28 cellular contexts compared by ENCODE assay signal in genomic region chr1:86828024-86828423, GRCh38.
"Had no signal": no experiment of that assay in that cellular context is flagged by ENCODE, and none has a peak within 500 bp of the region (broad histone marks: within the 10 kb centered on the region; RNA-seq: fewer than 3 reads in every experiment).

No MANE protein-coding gene starts in this region.

- DNase-seq: activated B cell treated with CpG ODN at 0.5 μM for 24 hours; activated CD4-positive, alpha-beta T cell treated with anti-CD3 and anti-CD28 coated beads for 1 hour; activated CD4-positive, alpha-beta T cell treated with anti-CD3 and anti-CD28 coated beads, Interleukin-2, amount 10 ng/mL, durations not matched to agents 24 days and 14 days; activated CD4-positive, alpha-beta T cell treated with anti-CD3 and anti-CD28 coated beads, Interleukin-2, amount 50 U/mL, for 48 hours; activated gamma-delta T cell; activated naive CD4-positive, alpha-beta T cell treated with anti-CD3 and anti-CD28 coated beads for 36 hours; activated T-cell treated with anti-CD3 and anti-CD28 coated beads, Interleukin-2, amount 50 U/mL, for 4 hours; amygdala; MM.1S; NCI-H1105; NCI-H1436; NCI-H187; NCI-H2081; NCI-H446; NCI-H524; NCI-H748 treated with DMSO at 0.1 percent for 48 hours; OCI-M1; RPMI8226; T-cell; T-helper 2 cell; T1000 had no signal

- ATAC-seq: activated T-cell treated with anti-CD3 and anti-CD28 coated beads, Interleukin-2, amount 50 U/mL, for 4 hours; Panc1; Right ventricle myocardium inferior; T-cell had no signal

- H3K4me3 ChIP-seq: SK-N-MC had no signal

- H3K27me3 Mint-ChIP-seq: activated B cell treated with CpG ODN at 0.5 μM for 24 hours had no signal

- H3K4me1 Mint-ChIP-seq: activated B cell treated with CpG ODN at 0.5 μM for 24 hours; activated CD4-positive, alpha-beta T cell treated with anti-CD3 and anti-CD28 coated beads, Interleukin-2, amount 10 ng/mL, durations not matched to agents 24 days and 14 days; T-cell had no signal

- H3K27ac Mint-ChIP-seq: activated B cell treated with CpG ODN at 0.5 μM for 24 hours; activated CD4-positive, alpha-beta T cell treated with anti-CD3 and anti-CD28 coated beads, Interleukin-2, amount 10 ng/mL, durations not matched to agents 24 days and 14 days; activated naive CD4-positive, alpha-beta T cell treated with anti-CD3 and anti-CD28 coated beads for 36 hours; activated naive CD8-positive, alpha-beta T cell; brain; T-cell had no signal

- H3K36me3 Mint-ChIP-seq: activated naive CD8-positive, alpha-beta T cell; brain; T-cell had no signal

- H3K27ac ChIP-seq: SK-N-MC had no signal

- H3K4me3 Mint-ChIP-seq: activated B cell treated with CpG ODN at 0.5 μM for 24 hours; activated CD4-positive, alpha-beta T cell treated with anti-CD3 and anti-CD28 coated beads, Interleukin-2, amount 10 ng/mL, durations not matched to agents 24 days and 14 days; activated naive CD4-positive, alpha-beta T cell treated with anti-CD3 and anti-CD28 coated beads for 36 hours; activated naive CD8-positive, alpha-beta T cell; activated T-cell treated with anti-CD3 and anti-CD28 coated beads, Interleukin-2, amount 50 U/mL, for 4 hours; brain; T-cell had no signal

- FAIRE-seq: astrocyte, TTC549 had no signal

- H3K9me3 Mint-ChIP-seq: activated B cell treated with CpG ODN at 0.5 μM for 24 hours; activated CD4-positive, alpha-beta T cell treated with anti-CD3 and anti-CD28 coated beads, Interleukin-2, amount 10 ng/mL, durations not matched to agents 24 days and 14 days; activated naive CD4-positive, alpha-beta T cell treated with anti-CD3 and anti-CD28 coated beads for 36 hours; activated T-cell treated with anti-CD3 and anti-CD28 coated beads, Interleukin-2, amount 50 U/mL, for 4 hours; brain; T-cell had no signal
